Comparison of ENCODE assay signal across 8 cellular contexts in the genomic region with DNA sequence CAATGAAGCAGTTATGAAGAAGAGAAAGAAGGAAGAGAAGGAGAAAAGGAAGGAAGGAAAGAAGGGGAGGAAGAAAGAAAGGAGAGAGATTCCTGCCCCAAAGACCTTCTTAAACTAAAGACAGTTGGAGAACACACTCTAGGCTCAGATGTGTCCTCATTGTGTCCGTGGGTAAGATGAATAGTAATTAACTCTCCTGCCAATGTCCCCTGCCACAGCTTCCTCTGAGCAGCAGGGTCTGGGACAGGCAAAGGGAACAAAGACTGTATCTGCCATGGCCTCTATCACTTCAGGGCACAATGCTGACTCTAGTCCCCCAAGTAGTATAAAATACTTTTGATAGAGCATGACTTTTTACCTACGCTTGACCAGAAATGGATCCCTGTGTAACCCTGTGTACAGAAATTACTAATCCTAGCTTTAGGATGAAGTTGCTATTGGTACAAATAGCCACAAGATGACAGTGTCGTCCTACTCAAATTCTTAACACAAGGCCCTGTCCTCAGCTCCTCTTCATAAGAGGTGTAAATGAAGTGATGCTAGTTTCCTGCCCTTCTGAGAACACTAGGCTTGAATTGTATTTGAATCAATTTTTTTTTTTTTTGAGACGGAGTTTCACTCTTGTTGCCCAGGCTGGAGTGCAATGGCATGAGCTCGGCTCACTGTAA.
DNase-seq lines count a peak whose midpoint lies in the region; ATAC-seq and TF ChIP-seq lines count a peak whose summit lies in the region.

No MANE protein-coding gene starts in this region.

- H4K20me1 ChIP-seq in fibroblast of lung (ENCODE audit: control insufficient read depth, extremely low read depth, insufficient read depth, low read length): no peaks in the 10 kb centered on the region

- in situ Hi-C loops in ACHN (cut with HindIII; ENCODE audit: low pct_ligation_motif_present, low pct_unique_long_range_greater_than_20kb, low sequenced_read_pairs): no loop called here

- peak; percentile 61 for DNase-seq in ACHN
- DNase-seq in NCI-H1092 treated with DMSO at 0.1 percent for 48 hours (lab: John Stamatoyannopoulos, UW): peak; percentile 80
- no peak for DNase-seq in RWPE2 (ENCODE audit: low spot score)
- DNase-seq in fibroblast of lung (ENCODE audit: low read depth in 2 of 2): peak; percentile 48 to 78
- DNase-seq in activated gamma-delta T cell treated with Interleukin-2 at 50 U/mL for 16 hours: no peak

- H3K4me3 Mint-ChIP-seq in nephron: no peak overlapping the region

- H2AFZ ChIP-seq in fibroblast of lung (ENCODE audit: low read length): no peak overlapping the region

- H3K4me3 ChIP-seq in RWPE2 (ENCODE audit: severe bottlenecking) (no peak overlapping the region), fibroblast of lung (replicated peaks in 1 of 4; ENCODE audit: control extremely low read depth in 1 of 4, insufficient read depth in 1 of 4, low read depth in 3 of 4, low read length in 4 of 4) (no peak overlapping the region)

- H3K36me3 ChIP-seq in RWPE2 (ENCODE audit: low read depth) (no peaks in the 10 kb centered on the region), fibroblast of lung (ENCODE audit: control insufficient read depth, insufficient read depth, low read length) (no peaks in the 10 kb centered on the region)

- no peak overlapping the region for H3K27ac Mint-ChIP-seq in nephron

- no peaks in the 10 kb centered on the region for H3K4me1 Mint-ChIP-seq in nephron

- H3K9me3 ChIP-seq in RWPE2 (ENCODE audit: severe bottlenecking) (no peaks in the 10 kb centered on the region), fibroblast of lung (ENCODE audit: control insufficient read depth, insufficient read depth, low read depth, low read length) (no peaks in the 10 kb centered on the region)

- peak; percentile 57 for ATAC-seq in GM18502 (IDR thresholded peaks at IDR 0.05; ENCODE audit: poor library complexity, unreplicated experiment)
- peak; percentile 71; the same call in 2 of the 3 replicates for ATAC-seq in RWPE2 (ENCODE audit: low read depth)
- ATAC-seq in GM19324 (IDR thresholded peaks at IDR 0.05; ENCODE audit: low FRiP score, unreplicated experiment): no peak

- H3K79me2 ChIP-seq in fibroblast of lung (ENCODE audit: control insufficient read depth, insufficient read depth, low read length): no peaks in the 10 kb centered on the region

- H3K9ac ChIP-seq in fibroblast of lung (ENCODE audit: insufficient read depth, low read length): no peak overlapping the region

- no peaks in the 10 kb centered on the region for H3K36me3 Mint-ChIP-seq in nephron (ENCODE audit: low read depth)

- H3K27me3 ChIP-seq in RWPE2 (ENCODE audit: insufficient read depth, poor library complexity, severe bottlenecking): no peaks in the 10 kb centered on the region
- H3K27me3 ChIP-seq in fibroblast of lung (ENCODE audit: control insufficient read depth, insufficient read depth, low read length): peaks cover 9% of the 10 kb centered on the region

- H3K27ac ChIP-seq in RWPE2 (ENCODE audit: poor library complexity, severe bottlenecking) (no peak overlapping the region), fibroblast of lung (ENCODE audit: insufficient read depth, low read length) (no peak overlapping the region)

- H3K27me3 Mint-ChIP-seq in nephron (ENCODE audit: low read depth): peaks cover 15% of the 10 kb centered on the region

- TF ChIP-seq CTCF in RWPE2 (IDR thresholded peaks at IDR 0.05; ENCODE audit: poor library complexity, severe bottlenecking): peak; percentile 76
- peak; percentile 70 to 88 for TF ChIP-seq CTCF in fibroblast of lung (conservative IDR thresholded peaks at IDR 0.05 in 1 of 2, IDR thresholded peaks at IDR 0.05 in 1 of 2; ENCODE audit: low read depth in 1 of 2, low read length in 2 of 2)
- TF ChIP-seq CTCF in nephron (IDR thresholded peaks at IDR 0.05; ENCODE audit: unreplicated experiment in 3 of 3): peak; percentile 77 to 88 (median 83)

- H3K9me3 Mint-ChIP-seq in nephron: no peaks in the 10 kb centered on the region

- H3K4me1 ChIP-seq in RWPE2 (ENCODE audit: insufficient read depth, poor library complexity, severe bottlenecking): no peaks in the 10 kb centered on the region
- H3K4me1 ChIP-seq in fibroblast of lung (ENCODE audit: control insufficient read depth, extremely low read depth, insufficient read depth, low read length): no peaks in the 10 kb centered on the region

- H3K4me2 ChIP-seq in fibroblast of lung (ENCODE audit: extremely low read depth, insufficient read depth, low read length): no peak overlapping the region

Comparison
In these comparisons a context has a peak if more than half of its experiments do, and no peak if none do; other contexts are left out.
1. DNase-seq: peak in ACHN (single experiment), NCI-H1092 treated with DMSO at 0.1 percent for 48 hours (single experiment) and fibroblast of lung (2 of 2); none in RWPE2 (single experiment) and activated gamma-delta T cell treated with Interleukin-2 at 50 U/mL for 16 hours (single experiment).
2. Peak in every context shown above with its lines, with median percentiles within 50 percentile points of each other: CTCF ChIP-seq.